ENCODE assay signal across 18 cellular contexts in genomic region chr1:12464028-12464427, GRCh38.
DNase-seq lines count a peak whose midpoint lies in the region; ATAC-seq and TF ChIP-seq lines count a peak whose summit lies in the region.
"Had no signal": no experiment of that assay in that cellular context is flagged by ENCODE, and none has a peak within 500 bp of the region (broad histone marks: within the 10 kb centered on the region; RNA-seq: fewer than 3 reads in every experiment).

No MANE protein-coding gene starts in this region.

- no peak overlapping the region for H3K27ac Mint-ChIP-seq in activated CD4-positive, alpha-beta memory T cell treated with anti-CD3 and anti-CD28 coated beads, Interleukin-2, amount 10 ng/mL, durations not matched to agents 7 days and 5 days
- H3K27ac Mint-ChIP-seq: T-helper 1 cell treated with Interleukin-12 subunit alpha and Interleukin-12 subunit beta and Interleukin-4 antibody, amounts not matched to agents 30 μg/mL and 1 μg/mL, for 36 hours had no signal

- CTCF ChIA-PET in Panc1 (lab: Charles Lee) = no interaction called here
- CTCF ChIA-PET in activated CD4-positive, alpha-beta memory T cell treated with anti-CD3 and anti-CD28 coated beads, Interleukin-2, amount 10 ng/mL, durations not matched to agents 7 days and 5 days (lab: Charles Lee) = no interaction called here

- no peaks in the 10 kb centered on the region for H3K36me3 ChIP-seq in Panc1 (ENCODE audit: control insufficient read depth, insufficient read depth, low read length)
- H3K36me3 ChIP-seq in upper lobe of right lung = no peaks in the 10 kb centered on the region
- H3K36me3 ChIP-seq: HAP-1 had no signal

- peak overlapping the region; percentile 62 for H3K27ac ChIP-seq in Panc1 (ENCODE audit: low read length)
- H3K27ac ChIP-seq in upper lobe of right lung = peak overlapping the region; percentile 56
- H3K27ac ChIP-seq: BLaER1 treated with 17β-estradiol and CSF1 and Interleukin-3, amounts not matched to agents 10 nM and 100 nM; HL-60 had no signal

- POLR2A ChIA-PET in Panc1 (lab: Charles Lee) = no interaction called here
- POLR2A ChIA-PET in activated CD4-positive, alpha-beta memory T cell treated with anti-CD3 and anti-CD28 coated beads, Interleukin-2, amount 10 ng/mL, durations not matched to agents 7 days and 5 days (lab: Charles Lee) = no interaction called here

- peaks cover 46% of the 10 kb centered on the region for H3K36me3 Mint-ChIP-seq in activated CD4-positive, alpha-beta memory T cell treated with anti-CD3 and anti-CD28 coated beads, Interleukin-2, amount 10 ng/mL, durations not matched to agents 7 days and 5 days (ENCODE audit: low read depth)

- ATAC-seq in Panc1 (no peak), Right ventricle myocardium superior (ENCODE audit: poor library complexity) (peak; percentile 33), omental fat pad (ENCODE audit: low FRiP score) (peak; percentile 43), upper lobe of right lung (no peak)
- ATAC-seq: naive thymus-derived CD8-positive, alpha-beta T cell had no signal

- no TSS peak for BruUV-seq in Panc1 (replicated peaks; lab: Mats Ljungman, UMichigan)

- H3K4me1 Mint-ChIP-seq in activated CD4-positive, alpha-beta memory T cell treated with anti-CD3 and anti-CD28 coated beads, Interleukin-2, amount 10 ng/mL, durations not matched to agents 7 days and 5 days = peaks cover 15% of the 10 kb centered on the region

- DNase-seq in Panc1 (ENCODE audit: low read depth, low spot score) = no peak
- no peak for DNase-seq in Right ventricle myocardium superior
- DNase-seq in omental fat pad (ENCODE audit: low spot score) = no peak
- DNase-seq in upper lobe of right lung = no peak
- no peak for DNase-seq in GM10266 (ENCODE audit: extremely low spot score)
- no peak for DNase-seq in AG08396 (ENCODE audit: low spot score)
- no peak for DNase-seq in activated CD4-positive, alpha-beta memory T cell treated with anti-CD3 and anti-CD28 coated beads, Interleukin-2, amount 10 ng/mL, durations not matched to agents 7 days and 5 days
- DNase-seq: activated naive CD4-positive, alpha-beta T cell treated with anti-CD3 and anti-CD28 coated beads, Interleukin-2, amount 50 U/mL, for 16 hours; caudate nucleus; Karpas-422; naive thymus-derived CD8-positive, alpha-beta T cell; NCI-H2029; NCI-H526 treated with DMSO at 0.1 percent for 48 hours; stimulated activated naive CD4-positive, alpha-beta T cell had no signal

- no peak overlapping the region for H3K4me3 ChIP-seq in Panc1 (ENCODE audit: low read depth in 2 of 2, low read length in 2 of 2)
- no peak overlapping the region for H3K4me3 ChIP-seq in upper lobe of right lung
- H3K4me3 ChIP-seq: BLaER1 treated with 17β-estradiol and CSF1 and Interleukin-3, amounts not matched to agents 10 nM and 100 nM; HAP-1 had no signal

- TF ChIP-seq CTCF in Panc1 (IDR thresholded peaks at IDR 0.05) (no peak), omental fat pad (IDR thresholded peaks at IDR 0.05) (no peak), upper lobe of right lung (IDR thresholded peaks at IDR 0.05) (no peak), GM10266 (IDR thresholded peaks at IDR 0.05; ENCODE audit: control insufficient read depth, insufficient read depth, low read depth, missing control alignments) (no peak)

- H3K9me3 ChIP-seq in Panc1 (ENCODE audit: control insufficient read depth, insufficient read depth, low read depth, low read length) (no peaks in the 10 kb centered on the region), upper lobe of right lung (no peaks in the 10 kb centered on the region)
- H3K9me3 ChIP-seq: BLaER1 treated with 17β-estradiol and CSF1 and Interleukin-3, amounts not matched to agents 10 nM and 100 nM; HAP-1 had no signal

- H3K27me3 ChIP-seq in Panc1 (ENCODE audit: control insufficient read depth, insufficient read depth, low read length) (no peaks in the 10 kb centered on the region), upper lobe of right lung (no peaks in the 10 kb centered on the region)
- H3K27me3 ChIP-seq: BLaER1 treated with 17β-estradiol and CSF1 and Interleukin-3, amounts not matched to agents 10 nM and 100 nM had no signal

- intact Hi-C loops in Panc1 (cut with micrococcal nuclease; ENCODE audit: unreplicated experiment) (no loop called here), Right ventricle myocardium superior (cut with DNase I) (loop anchor here (5.0 kb wide), 1 partner anchor 138 kb away; no protein-coding TSS in a partner anchor), upper lobe of right lung (cut with DNase I) (no loop called here)

- no peaks in the 10 kb centered on the region for H3K27me3 Mint-ChIP-seq in activated CD4-positive, alpha-beta memory T cell treated with anti-CD3 and anti-CD28 coated beads, Interleukin-2, amount 10 ng/mL, durations not matched to agents 7 days and 5 days
- H3K27me3 Mint-ChIP-seq: naive thymus-derived CD8-positive, alpha-beta T cell had no signal

- H3K9me3 Mint-ChIP-seq in activated CD4-positive, alpha-beta memory T cell treated with anti-CD3 and anti-CD28 coated beads, Interleukin-2, amount 10 ng/mL, durations not matched to agents 7 days and 5 days = no peaks in the 10 kb centered on the region
- H3K9me3 Mint-ChIP-seq: naive thymus-derived CD8-positive, alpha-beta T cell; T-helper 1 cell treated with Interleukin-12 subunit alpha and Interleukin-12 subunit beta and Interleukin-4 antibody, amounts not matched to agents 30 μg/mL and 1 μg/mL, for 36 hours had no signal

- H3K4me1 ChIP-seq in Panc1 (ENCODE audit: control insufficient read depth, insufficient read depth, low read length) = peaks cover 8% of the 10 kb centered on the region
- peaks cover 53% of the 10 kb centered on the region for H3K4me1 ChIP-seq in upper lobe of right lung

- H3K4me3 Mint-ChIP-seq in activated CD4-positive, alpha-beta memory T cell treated with anti-CD3 and anti-CD28 coated beads, Interleukin-2, amount 10 ng/mL, durations not matched to agents 7 days and 5 days = no peak overlapping the region
- H3K4me3 Mint-ChIP-seq: naive thymus-derived CD8-positive, alpha-beta T cell; T-helper 1 cell treated with Interleukin-12 subunit alpha and Interleukin-12 subunit beta and Interleukin-4 antibody, amounts not matched to agents 30 μg/mL and 1 μg/mL, for 36 hours had no signal

- in situ Hi-C loops in Panc1 (cut with HindIII; ENCODE audit: low pct_unique_long_range_greater_than_20kb, low sequenced_read_pairs) = no loop called here

Comparison
In these comparisons a context has a peak if more than half of its experiments do, and no peak if none do; other contexts are left out.
1. ATAC-seq: peak in Right ventricle myocardium superior (single experiment) and omental fat pad (single experiment); none in Panc1 (single experiment) and upper lobe of right lung (single experiment).